8 cellular contexts compared by ENCODE assay signal in genomic region chr11:6315811-6316425, GRCh38. TPM values are rescaled to one million over a fixed set of nuclear protein-coding genes. Genes with fewer than 3 reads are reported as not detected.
A peak's percentile ranks its signal among the peaks of the same experiment; 100 is the strongest.
DNase-seq lines count a peak whose midpoint lies in the region; ATAC-seq and TF ChIP-seq lines count a peak whose summit lies in the region.

No MANE protein-coding gene starts in this region.

- H3K4me3 Mint-ChIP-seq in T-cell (no peak overlapping the region), endodermal cell (no peak overlapping the region), type B pancreatic cell (peak overlapping the region; percentile 28)

- 20% methylated on average over 6 to 10 of the region's 10 CpGs for WGBS in endodermal cell (ENCODE audit: insufficient coverage in 1 of 2, insufficient read length in 1 of 2), 2 experiments

- no TSS peak for BruUV-seq in A673 (replicated peaks; lab: Mats Ljungman, UMichigan)

- H3K9me3 Mint-ChIP-seq in T-cell (no peaks in the 10 kb centered on the region), endodermal cell (no peaks in the 10 kb centered on the region), type B pancreatic cell (no peaks in the 10 kb centered on the region)

- intact Hi-C loops in A673 (cut with micrococcal nuclease; ENCODE audit: unreplicated experiment), result no loop called here

- H3K27me3 Mint-ChIP-seq in T-cell (peaks cover 47 to 49% of the 10 kb centered on the region in 2 donors), endodermal cell (ENCODE audit: insufficient read depth) (no peaks in the 10 kb centered on the region), type B pancreatic cell (peaks cover 42% of the 10 kb centered on the region)

- H3K9me3 ChIP-seq in A673 (ENCODE audit: low read depth, low read length, poor library complexity, severe bottlenecking) (no peaks in the 10 kb centered on the region), MG63 (no peaks in the 10 kb centered on the region), endodermal cell (ENCODE audit: control insufficient read depth, low read length) (no peaks in the 10 kb centered on the region)

- no peak overlapping the region for H3K4me3 ChIP-seq in A673 (ENCODE audit: low read depth, low read length, poor library complexity, severe bottlenecking)
- no peak overlapping the region for H3K4me3 ChIP-seq in HFF-Myc (replicated peaks; ENCODE audit: low read depth, low read length)
- no peak overlapping the region for H3K4me3 ChIP-seq in MG63
- no peak overlapping the region for H3K4me3 ChIP-seq in endodermal cell (ENCODE audit: low read length)

- H3K9ac ChIP-seq in endodermal cell (ENCODE audit: extremely low read depth, low read length, poor library complexity, severe bottlenecking), result no peak overlapping the region

- H3K27ac ChIP-seq in A673 (ENCODE audit: low read depth, low read length, poor library complexity, severe bottlenecking) (no peak overlapping the region), endodermal cell (ENCODE audit: low read depth, low read length) (no peak overlapping the region)

- H3K4me1 Mint-ChIP-seq in T-cell, result peaks cover 0 to 13% (median 12%) of the 10 kb centered on the region in 3 donors
- H3K4me1 Mint-ChIP-seq in endodermal cell, result peaks cover 39% of the 10 kb centered on the region
- H3K4me1 Mint-ChIP-seq in type B pancreatic cell (ENCODE audit: unreplicated experiment), result peaks cover 9% of the 10 kb centered on the region

- no peaks in the 10 kb centered on the region for H3K36me3 ChIP-seq in A673 (ENCODE audit: insufficient read depth, low read length, poor library complexity, severe bottlenecking)
- peaks cover 4% of the 10 kb centered on the region for H3K36me3 ChIP-seq in MG63
- peaks cover 10% of the 10 kb centered on the region for H3K36me3 ChIP-seq in endodermal cell (ENCODE audit: control insufficient read depth, insufficient read depth, low read length)

- H3K4me1 ChIP-seq in A673 (ENCODE audit: insufficient read depth, low read length, poor library complexity, severe bottlenecking) (peaks cover 4% of the 10 kb centered on the region), endodermal cell (ENCODE audit: control insufficient read depth, insufficient read depth, low read length) (peaks cover 7% of the 10 kb centered on the region)

- TF ChIP-seq CTCF in A673 (conservative IDR thresholded peaks at IDR 0.05; ENCODE audit: low read depth, low read length) (peak; percentile 76), GM12873 (IDR thresholded peaks at IDR 0.05; ENCODE audit: insufficient read depth, low read depth, low read length, missing control alignments) (peak; percentile 94), HFF-Myc (IDR thresholded peaks at IDR 0.05; ENCODE audit: low read depth, low read length, missing control alignments) (peak; percentile 85), endodermal cell (conservative IDR thresholded peaks at IDR 0.05) (peak; percentile 91), type B pancreatic cell (conservative IDR thresholded peaks at IDR 0.05) (peak; percentile 85)

- peak; percentile 48 to 66 (median 50) for ATAC-seq in T-cell (replicated peaks in 1 of 4)

- POLR2A ChIA-PET in A673 (lab: Charles Lee; ENCODE audit: low non-redundant PET), result no interaction called here
- POLR2A ChIA-PET in T-cell (lab: Charles Lee), result no interaction called here

- H3K27me3 ChIP-seq in A673 (replicated peaks; ENCODE audit: insufficient read depth, low read depth, low read length, poor library complexity) (no peaks in the 10 kb centered on the region), MG63 (no peaks in the 10 kb centered on the region), endodermal cell (ENCODE audit: control insufficient read depth, insufficient read depth, low read length, poor library complexity, severe bottlenecking) (no peaks in the 10 kb centered on the region)

- DNase-seq in A673 (ENCODE audit: low spot score), result peak; percentile 51
- DNase-seq in HFF-Myc (ENCODE audit: extremely low read depth, low read depth), result no peak
- DNase-seq in MG63, result peak; percentile 48
- DNase-seq in T-cell, result peak in 17 of 34 experiments; percentile 2 to 26 (median 12)
- DNase-seq in endodermal cell, result peak; percentile 86
- DNase-seq in mucosa of gallbladder (ENCODE audit: low spot score), result peak; percentile 29
- no peak for DNase-seq in type B pancreatic cell (ENCODE audit: extremely low spot score, unreplicated experiment)

- CTCF ChIA-PET in A673 (lab: Charles Lee) (no interaction called here), T-cell (lab: Charles Lee) (interaction anchor here (0.6 to 2.2 kb wide), 7 partner anchors 8 to 294 kb away, joined by 3 to 8 read pairs (median 3); no protein-coding TSS in a partner anchor)

- H3K36me3 Mint-ChIP-seq in T-cell, result no peaks in the 10 kb centered on the region
- H3K36me3 Mint-ChIP-seq in endodermal cell (ENCODE audit: low read depth), result peaks cover 7% of the 10 kb centered on the region
- no peaks in the 10 kb centered on the region for H3K36me3 Mint-ChIP-seq in type B pancreatic cell

- H3K27ac Mint-ChIP-seq in T-cell, result no peak overlapping the region
- no peak overlapping the region for H3K27ac Mint-ChIP-seq in endodermal cell
- H3K27ac Mint-ChIP-seq in type B pancreatic cell, result no peak overlapping the region

RNA-seq across cellular contexts. Expression of gene CAVIN3, which starts 4.4 kb away (rescaled TPM):
- total RNA-seq in A673 (2021) (1.3 and 1.4 TPM in 2 replicates), T-cell (under 1 TPM in 2 of 5 donors, not detected in 3; 0.23 to 0.43 TPM), endodermal cell (10 to 100 TPM; 42.2 to 70.2 TPM), mucosa of gallbladder (16.3 TPM), type B pancreatic cell (ENCODE audit: low replicate concordance) (4.2 and 7.9 TPM in 2 replicates)
- total RNA-seq in MG63 (2014; rRNA removed; shearing (Covaris generic); ENCODE audit: low replicate concordance), result 159 and 168 TPM in 2 replicates
- polyA plus RNA-seq in endodermal cell (2013, experiment 1 of 2), result 21.8 TPM
- polyA plus RNA-seq in endodermal cell (2013, experiment 2 of 2), result 22.9 TPM

RNA-seq across cellular contexts. Expression of gene CCKBR, which starts 56.3 kb away (rescaled TPM):
- total RNA-seq in A673 (2021) (not detected in 2 replicates), T-cell (not detected), endodermal cell (100 to 1,000 TPM; 433 to 467 TPM), mucosa of gallbladder (0.55 TPM), type B pancreatic cell (ENCODE audit: low replicate concordance) (0.90 and 1.1 TPM in 2 replicates)
- total RNA-seq in MG63 (2014; rRNA removed; shearing (Covaris generic); ENCODE audit: low replicate concordance), result not detected in 2 replicates
- 67.8 TPM for polyA plus RNA-seq in endodermal cell (2013, experiment 1 of 2)
- polyA plus RNA-seq in endodermal cell (2013, experiment 2 of 2), result 76.4 TPM

Comparison
In these comparisons a context has a peak if more than half of its experiments do, and no peak if none do; other contexts are left out.
1. DNase-seq: peak in A673 (single experiment), MG63 (single experiment), endodermal cell (single experiment) and mucosa of gallbladder (single experiment); none in HFF-Myc (single experiment) and type B pancreatic cell (single experiment).
2. RNA of gene CCKBR, which starts 56.3 kb away (total RNA-seq): 433 to 467 TPM in endodermal cell; 0.90 to 1.1 TPM in type B pancreatic cell, 0.55 TPM in mucosa of gallbladder (single experiment), not detected in A673, not detected in MG63 and not detected in T-cell; every median in the first group is over 100 times any median in the second.
3. Peak in every context shown above with its lines, with median percentiles within 50 percentile points of each other: CTCF ChIP-seq.